In the genomic region with DNA sequence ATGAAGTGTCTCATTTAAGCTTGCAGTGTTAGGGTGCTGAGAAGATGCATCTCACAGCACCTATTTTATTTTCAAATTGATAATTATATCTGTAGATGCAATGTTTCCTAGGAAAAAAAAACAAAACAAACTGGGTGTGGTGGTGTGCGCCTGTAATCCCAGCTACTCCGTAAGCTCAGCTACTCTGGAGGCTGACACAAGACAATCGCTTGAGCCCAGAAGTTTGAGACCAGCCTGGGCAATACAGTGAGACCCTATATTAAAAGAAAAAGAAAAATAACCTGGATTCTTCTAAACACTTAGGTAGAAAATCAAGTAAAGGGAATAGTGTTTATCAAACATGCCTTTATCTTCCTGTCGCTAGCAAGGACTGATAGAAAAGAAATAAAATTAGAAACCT, we compare ENCODE assay signal across 1 cellular context.
TF ChIP-seq lines count a peak whose summit lies in the region.

No MANE protein-coding gene starts in this region.

TF ChIP-seq in K562, 482 proteins besides CTCF, POLR2A, EP300 and RAD21:
- TF ChIP-seq KDM1A (IDR thresholded peaks at IDR 0.05) (peak in 1 of 2 experiments; percentile 28; a peak in 1 of 4 replicates), SMARCC2 (IDR thresholded peaks at IDR 0.05; ENCODE audit: low read depth) (no peak), HDAC2 (IDR thresholded peaks at IDR 0.05) (0 out of 2 replicates have a peak, but pooled peaks have one; percentile 32), MCM7 (IDR thresholded peaks at IDR 0.05) (no peak), NR3C1 (CRISPR knock-in tag; IDR thresholded peaks at IDR 0.05) (no peak), BCOR (IDR thresholded peaks at IDR 0.05) (0 out of 2 replicates have a peak, but pooled peaks have one; percentile 43), FOXJ2 (tag; IDR thresholded peaks at IDR 0.05) (peak; percentile 44; the same call in 1 of the 2 replicates), RBM25 (IDR thresholded peaks at IDR 0.05; ENCODE audit: low read depth, low read length, severe bottlenecking) (peak; percentile 18), ZNF121 (CRISPR knock-in tag; conservative IDR thresholded peaks at IDR 0.05) (peak; percentile 96), RCOR1 (IDR thresholded peaks at IDR 0.05; ENCODE audit: borderline replicate concordance in 1 of 2, low read depth in 2 of 2, low read length in 2 of 2) (peak in 1 of 2 experiments; percentile 21; a peak in 1 of 4 replicates)
- TF ChIP-seq, protein P1, sequence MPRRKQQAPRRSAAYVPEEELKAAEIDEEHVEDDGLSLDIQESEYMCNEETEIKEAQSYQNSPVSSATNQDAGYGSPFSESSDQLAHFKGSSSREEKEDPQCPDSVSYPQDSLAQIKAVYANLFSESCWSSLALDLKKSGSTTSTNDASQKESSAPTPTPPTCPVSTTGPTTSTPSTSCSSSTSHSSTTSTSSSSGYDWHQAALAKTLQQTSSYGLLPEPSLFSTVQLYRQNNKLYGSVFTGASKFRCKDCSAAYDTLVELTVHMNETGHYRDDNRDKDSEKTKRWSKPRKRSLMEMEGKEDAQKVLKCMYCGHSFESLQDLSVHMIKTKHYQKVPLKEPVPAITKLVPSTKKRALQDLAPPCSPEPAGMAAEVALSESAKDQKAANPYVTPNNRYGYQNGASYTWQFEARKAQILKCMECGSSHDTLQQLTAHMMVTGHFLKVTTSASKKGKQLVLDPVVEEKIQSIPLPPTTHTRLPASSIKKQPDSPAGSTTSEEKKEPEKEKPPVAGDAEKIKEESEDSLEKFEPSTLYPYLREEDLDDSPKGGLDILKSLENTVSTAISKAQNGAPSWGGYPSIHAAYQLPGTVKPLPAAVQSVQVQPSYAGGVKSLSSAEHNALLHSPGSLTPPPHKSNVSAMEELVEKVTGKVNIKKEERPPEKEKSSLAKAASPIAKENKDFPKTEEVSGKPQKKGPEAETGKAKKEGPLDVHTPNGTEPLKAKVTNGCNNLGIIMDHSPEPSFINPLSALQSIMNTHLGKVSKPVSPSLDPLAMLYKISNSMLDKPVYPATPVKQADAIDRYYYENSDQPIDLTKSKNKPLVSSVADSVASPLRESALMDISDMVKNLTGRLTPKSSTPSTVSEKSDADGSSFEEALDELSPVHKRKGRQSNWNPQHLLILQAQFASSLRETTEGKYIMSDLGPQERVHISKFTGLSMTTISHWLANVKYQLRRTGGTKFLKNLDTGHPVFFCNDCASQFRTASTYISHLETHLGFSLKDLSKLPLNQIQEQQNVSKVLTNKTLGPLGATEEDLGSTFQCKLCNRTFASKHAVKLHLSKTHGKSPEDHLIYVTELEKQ (CRISPR knock-in tag; IDR thresholded peaks at IDR 0.05) = no peak
- TF ChIP-seq, protein P2, sequence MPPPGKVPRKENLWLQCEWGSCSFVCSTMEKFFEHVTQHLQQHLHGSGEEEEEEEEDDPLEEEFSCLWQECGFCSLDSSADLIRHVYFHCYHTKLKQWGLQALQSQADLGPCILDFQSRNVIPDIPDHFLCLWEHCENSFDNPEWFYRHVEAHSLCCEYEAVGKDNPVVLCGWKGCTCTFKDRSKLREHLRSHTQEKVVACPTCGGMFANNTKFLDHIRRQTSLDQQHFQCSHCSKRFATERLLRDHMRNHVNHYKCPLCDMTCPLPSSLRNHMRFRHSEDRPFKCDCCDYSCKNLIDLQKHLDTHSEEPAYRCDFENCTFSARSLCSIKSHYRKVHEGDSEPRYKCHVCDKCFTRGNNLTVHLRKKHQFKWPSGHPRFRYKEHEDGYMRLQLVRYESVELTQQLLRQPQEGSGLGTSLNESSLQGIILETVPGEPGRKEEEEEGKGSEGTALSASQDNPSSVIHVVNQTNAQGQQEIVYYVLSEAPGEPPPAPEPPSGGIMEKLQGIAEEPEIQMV (tag; conservative IDR thresholded peaks at IDR 0.05; ENCODE audit: low read depth) = no peak
- TF ChIP-seq, protein P3, sequence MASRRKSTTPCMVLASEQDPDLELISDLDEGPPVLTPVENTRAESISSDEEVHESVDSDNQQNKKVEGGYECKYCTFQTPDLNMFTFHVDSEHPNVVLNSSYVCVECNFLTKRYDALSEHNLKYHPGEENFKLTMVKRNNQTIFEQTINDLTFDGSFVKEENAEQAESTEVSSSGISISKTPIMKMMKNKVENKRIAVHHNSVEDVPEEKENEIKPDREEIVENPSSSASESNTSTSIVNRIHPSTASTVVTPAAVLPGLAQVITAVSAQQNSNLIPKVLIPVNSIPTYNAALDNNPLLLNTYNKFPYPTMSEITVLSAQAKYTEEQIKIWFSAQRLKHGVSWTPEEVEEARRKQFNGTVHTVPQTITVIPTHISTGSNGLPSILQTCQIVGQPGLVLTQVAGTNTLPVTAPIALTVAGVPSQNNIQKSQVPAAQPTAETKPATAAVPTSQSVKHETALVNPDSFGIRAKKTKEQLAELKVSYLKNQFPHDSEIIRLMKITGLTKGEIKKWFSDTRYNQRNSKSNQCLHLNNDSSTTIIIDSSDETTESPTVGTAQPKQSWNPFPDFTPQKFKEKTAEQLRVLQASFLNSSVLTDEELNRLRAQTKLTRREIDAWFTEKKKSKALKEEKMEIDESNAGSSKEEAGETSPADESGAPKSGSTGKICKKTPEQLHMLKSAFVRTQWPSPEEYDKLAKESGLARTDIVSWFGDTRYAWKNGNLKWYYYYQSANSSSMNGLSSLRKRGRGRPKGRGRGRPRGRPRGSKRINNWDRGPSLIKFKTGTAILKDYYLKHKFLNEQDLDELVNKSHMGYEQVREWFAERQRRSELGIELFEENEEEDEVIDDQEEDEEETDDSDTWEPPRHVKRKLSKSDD (conservative IDR thresholded peaks at IDR 0.05; ENCODE audit: low read length) = no peak
